ENCODE assay signal across 31 cellular contexts in the genomic region with DNA sequence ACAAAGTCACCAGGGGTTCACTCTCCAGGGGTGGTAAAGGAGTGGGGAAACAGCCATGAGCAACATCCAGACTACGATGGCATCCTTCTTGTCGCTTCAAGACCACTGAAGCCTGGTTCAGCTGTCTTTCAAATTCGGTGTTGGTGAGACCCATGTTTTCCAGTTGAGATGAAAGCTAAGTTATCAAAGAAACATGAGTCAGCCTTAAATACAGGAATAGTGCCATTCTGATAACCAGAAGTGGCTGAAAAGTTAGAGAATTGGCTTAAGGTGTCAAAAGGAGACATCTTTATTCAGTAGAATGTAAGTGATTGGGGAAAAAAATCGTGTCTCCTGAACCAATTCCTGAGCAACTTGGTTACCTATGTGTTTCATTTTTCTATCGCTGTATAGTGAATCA. TPM values are rescaled to one million over a fixed set of nuclear protein-coding genes. Genes with fewer than 3 reads are reported as not detected.
DNase-seq lines count a peak whose midpoint lies in the region; ATAC-seq lines count a peak whose summit lies in the region.
"Had no signal": no experiment of that assay in that cellular context is flagged by ENCODE, and none has a peak within 500 bp of the region (broad histone marks: within the 10 kb centered on the region; RNA-seq: fewer than 3 reads in every experiment).

No MANE protein-coding gene starts in this region.

- peaks cover 5 to 48% (median 18%) of the 10 kb centered on the region in 11 experiments; a peak in 21 of 22 replicates for H3K9me3 ChIP-seq in BLaER1 treated with 17β-estradiol and CSF1 and Interleukin-3, amounts not matched to agents 10 nM and 100 nM (replicated peaks in 1 of 11)
- no peaks in the 10 kb centered on the region for H3K9me3 ChIP-seq in T-helper 17 cell (ENCODE audit: control insufficient read depth, low read length, poor library complexity, severe bottlenecking)
- no peaks in the 10 kb centered on the region for H3K9me3 ChIP-seq in effector memory CD4-positive, alpha-beta T cell (ENCODE audit: control insufficient read depth, low read length)
- H3K9me3 ChIP-seq: gastrocnemius medialis had no signal

- H3K4me2 ChIP-seq in BLaER1 treated with 17β-estradiol and CSF1 and Interleukin-3, amounts not matched to agents 10 nM and 100 nM, result peak overlapping the region in 7 of 11 experiments; percentile 37 to 89 (median 74); a peak in 14 of 22 replicates
- H3K4me2 ChIP-seq: GM23338, hepatocyte had no signal

- H3K9ac ChIP-seq in BLaER1 treated with 17β-estradiol and CSF1 and Interleukin-3, amounts not matched to agents 10 nM and 100 nM, result peak overlapping the region in 2 of 11 experiments; percentile 2 to 11; a peak in 2 of 22 replicates
- H3K9ac ChIP-seq: parathyroid adenoma had no signal

- POLR2A ChIA-PET in activated CD4-positive, alpha-beta T cell treated with anti-CD3 and anti-CD28 coated beads, Interleukin-2, amount 10 ng/mL, durations not matched to agents 7 days and 5 days (lab: Charles Lee), result no interaction called here

- no peak for DNase-seq in activated CD4-positive, alpha-beta T cell treated with anti-CD3 and anti-CD28 coated beads, Interleukin-2, amount 10 ng/mL, durations not matched to agents 7 days and 5 days
- DNase-seq in activated CD4-positive, alpha-beta T cell treated with anti-CD3 and anti-CD28 coated beads for 1 hour, result no peak
- DNase-seq in T-helper 17 cell (no peak), NOMO-1 (lab: John Stamatoyannopoulos, UW; ENCODE audit: unreplicated experiment in 2 of 2) (no peak), MV-4-11 (lab: John Stamatoyannopoulos, UW) (no peak)
- no peak for DNase-seq in effector memory CD4-positive, alpha-beta T cell
- DNase-seq: activated CD4-positive, alpha-beta T cell treated with anti-CD3 and anti-CD28 coated beads, Interleukin-2, amount 50 U/mL, for 4 hours; activated gamma-delta T cell treated with Interleukin-2 at 50 U/mL for 16 hours; anterior cingulate cortex; CD8-positive, alpha-beta memory T cell; DMS 273 treated with DMSO at 0.1 percent for 48 hours; gastrocnemius medialis; NCI-H1092 treated with DMSO at 0.1 percent for 48 hours; NCI-H1694 treated with DMSO at 0.1 percent for 48 hours; NCI-H446; NCI-H774; retina; SHP77 treated with DMSO at 0.1 percent for 48 hours; stimulated activated naive CD4-positive, alpha-beta T cell treated with Interleukin-2 at 50 U/mL for 16 hours; T-helper 9 cell had no signal

- peak overlapping the region in 7 of 11 experiments; percentile 1 to 55 (median 47); a peak in 11 of 22 replicates for H3K27ac ChIP-seq in BLaER1 treated with 17β-estradiol and CSF1 and Interleukin-3, amounts not matched to agents 10 nM and 100 nM
- peak overlapping the region; percentile 12 for H3K27ac ChIP-seq in effector memory CD4-positive, alpha-beta T cell (ENCODE audit: insufficient read depth, low read length, poor library complexity, severe bottlenecking)
- H3K27ac ChIP-seq: breast epithelium, gastrocnemius medialis, hepatocyte, parathyroid adenoma, skin epidermis, thoracic aorta, VCaP had no signal

- peaks cover 58% of the 10 kb centered on the region for H3K4me1 Mint-ChIP-seq in activated CD4-positive, alpha-beta T cell treated with anti-CD3 and anti-CD28 coated beads, Interleukin-2, amount 10 ng/mL, durations not matched to agents 7 days and 5 days
- H3K4me1 Mint-ChIP-seq in T-helper 17 cell, result peaks cover 32% of the 10 kb centered on the region

- peaks cover 27% of the 10 kb centered on the region for H3K9me3 Mint-ChIP-seq in activated CD4-positive, alpha-beta T cell treated with anti-CD3 and anti-CD28 coated beads, Interleukin-2, amount 10 ng/mL, durations not matched to agents 7 days and 5 days
- H3K9me3 Mint-ChIP-seq: CD8-positive, alpha-beta memory T cell; IgD-negative memory B cell had no signal

- no peak overlapping the region for H3K4me3 Mint-ChIP-seq in activated CD4-positive, alpha-beta T cell treated with anti-CD3 and anti-CD28 coated beads, Interleukin-2, amount 10 ng/mL, durations not matched to agents 7 days and 5 days
- H3K4me3 Mint-ChIP-seq in T-helper 17 cell, result no peak overlapping the region
- H3K4me3 Mint-ChIP-seq: CD8-positive, alpha-beta memory T cell; GM23338 had no signal

- H3K36me3 Mint-ChIP-seq in activated CD4-positive, alpha-beta T cell treated with anti-CD3 and anti-CD28 coated beads, Interleukin-2, amount 10 ng/mL, durations not matched to agents 7 days and 5 days (ENCODE audit: low read depth), result peaks cover 74% of the 10 kb centered on the region
- H3K36me3 Mint-ChIP-seq in T-helper 17 cell (ENCODE audit: low read depth), result peaks cover 6% of the 10 kb centered on the region

- no peak overlapping the region for H3K4me3 ChIP-seq in BLaER1 treated with 17β-estradiol and CSF1 and Interleukin-3, amounts not matched to agents 10 nM and 100 nM
- H3K4me3 ChIP-seq in effector memory CD4-positive, alpha-beta T cell (ENCODE audit: insufficient read depth, low read depth, low read length, poor library complexity, severe bottlenecking), result no peak overlapping the region
- H3K4me3 ChIP-seq: breast epithelium, gastrocnemius medialis, GM23338, hepatocyte, lung, skin epidermis, thoracic aorta had no signal

- no peak for ATAC-seq in T-helper 17 cell
- ATAC-seq in GM18520 (IDR thresholded peaks at IDR 0.05; ENCODE audit: unreplicated experiment), result no peak
- ATAC-seq: gastrocnemius medialis, GM23338 had no signal

- H3K27me3 Mint-ChIP-seq in activated CD4-positive, alpha-beta T cell treated with anti-CD3 and anti-CD28 coated beads, Interleukin-2, amount 10 ng/mL, durations not matched to agents 7 days and 5 days, result no peaks in the 10 kb centered on the region
- no peaks in the 10 kb centered on the region for H3K27me3 Mint-ChIP-seq in T-helper 17 cell
- H3K27me3 Mint-ChIP-seq: CD8-positive, alpha-beta memory T cell; IgD-negative memory B cell had no signal

- H3K27me3 ChIP-seq in BLaER1 treated with 17β-estradiol and CSF1 and Interleukin-3, amounts not matched to agents 10 nM and 100 nM, result no peaks in the 10 kb centered on the region
- no peaks in the 10 kb centered on the region for H3K27me3 ChIP-seq in effector memory CD4-positive, alpha-beta T cell (replicated peaks; ENCODE audit: control insufficient read depth, insufficient read depth, low read length, poor library complexity, severe bottlenecking)
- H3K27me3 ChIP-seq: breast epithelium, gastrocnemius medialis, hepatocyte had no signal

- H3K4me1 ChIP-seq in BLaER1 treated with 17β-estradiol and CSF1 and Interleukin-3, amounts not matched to agents 10 nM and 100 nM, result peaks cover 28 to 75% (median 69%) of the 10 kb centered on the region in 10 experiments
- peaks cover 18% of the 10 kb centered on the region for H3K4me1 ChIP-seq in effector memory CD4-positive, alpha-beta T cell (ENCODE audit: control insufficient read depth, insufficient read depth, low read length, poor library complexity, severe bottlenecking)
- H3K4me1 ChIP-seq: breast epithelium had no signal

- H3K27ac Mint-ChIP-seq in activated CD4-positive, alpha-beta T cell treated with anti-CD3 and anti-CD28 coated beads, Interleukin-2, amount 10 ng/mL, durations not matched to agents 7 days and 5 days, result peak overlapping the region; percentile 21
- H3K27ac Mint-ChIP-seq in T-helper 17 cell, result peak overlapping the region; percentile 74
- H3K27ac Mint-ChIP-seq: GM23338 had no signal

- peaks cover 21 to 37% (median 32%) of the 10 kb centered on the region in 11 experiments for H3K36me3 ChIP-seq in BLaER1 treated with 17β-estradiol and CSF1 and Interleukin-3, amounts not matched to agents 10 nM and 100 nM
- peaks cover 35% of the 10 kb centered on the region for H3K36me3 ChIP-seq in effector memory CD4-positive, alpha-beta T cell (ENCODE audit: control insufficient read depth, insufficient read depth, low read length)
- H3K36me3 ChIP-seq: breast epithelium, gastrocnemius medialis, thoracic aorta had no signal

- CTCF ChIA-PET in activated CD4-positive, alpha-beta T cell treated with anti-CD3 and anti-CD28 coated beads, Interleukin-2, amount 10 ng/mL, durations not matched to agents 7 days and 5 days (lab: Charles Lee), result interaction anchor here (0.7 to 1.9 kb wide), 2 partner anchors 21 to 31 kb away, joined by 4 to 5 read pairs; no protein-coding TSS in a partner anchor

- no peaks in the 10 kb centered on the region for H4K20me1 ChIP-seq in BLaER1 treated with 17β-estradiol and CSF1 and Interleukin-3, amounts not matched to agents 10 nM and 100 nM

RNA-seq across cellular contexts. Expression of a gene that starts 7.0 kb away (rescaled TPM):
- 10 to 100 TPM; 40.3 to 42.6 TPM for total RNA-seq in activated CD4-positive, alpha-beta T cell treated with anti-CD3 and anti-CD28 coated beads, Interleukin-2, amount 10 ng/mL, durations not matched to agents 7 days and 5 days
- 10 to 100 TPM; 45.2 to 54.4 TPM for total RNA-seq in T-helper 17 cell

RNA-seq across cellular contexts. Expression of a gene that starts 30.5 kb away (rescaled TPM):
- total RNA-seq in activated CD4-positive, alpha-beta T cell treated with anti-CD3 and anti-CD28 coated beads, Interleukin-2, amount 10 ng/mL, durations not matched to agents 7 days and 5 days, result 10 to 100 TPM; 81.1 to 85.8 TPM
- 10 to 100 TPM; 47.2 to 62.3 TPM for total RNA-seq in T-helper 17 cell

RNA-seq across cellular contexts. Expression of a gene that starts 45.0 kb away (rescaled TPM):
- total RNA-seq in activated CD4-positive, alpha-beta T cell treated with anti-CD3 and anti-CD28 coated beads, Interleukin-2, amount 10 ng/mL, durations not matched to agents 7 days and 5 days, result 10 to 100 TPM; 29.5 to 29.9 TPM
- 100 to 1,000 TPM; 169 to 219 TPM for total RNA-seq in T-helper 17 cell

Comparison
In these comparisons a context has a peak if more than half of its experiments do, and no peak if none do; other contexts are left out.
1. RNA of a gene that starts 45.0 kb away (total RNA-seq): 169 to 219 TPM in T-helper 17 cell; 29.5 to 29.9 TPM in activated CD4-positive, alpha-beta T cell treated with anti-CD3 and anti-CD28 coated beads, Interleukin-2, amount 10 ng/mL, durations not matched to agents 7 days and 5 days; every median in the first group is over 4 times any median in the second.